Comparison of ENCODE assay signal across 26 cellular contexts in genomic region chr4:138630666-138631065, GRCh38.
"Had no signal": no experiment of that assay in that cellular context is flagged by ENCODE, and none has a peak within 500 bp of the region (broad histone marks: within the 10 kb centered on the region; RNA-seq: fewer than 3 reads in every experiment).

No MANE protein-coding gene starts in this region.

- H3K4me1 Mint-ChIP-seq: immature natural killer cell, memory B cell had no signal

- H3K27ac Mint-ChIP-seq: immature natural killer cell, memory B cell had no signal

- ATAC-seq: foreskin keratinocyte, gastroesophageal sphincter, heart left ventricle, left colon, left lobe of liver, left ventricle myocardium superior had no signal

- H3K4me3 ChIP-seq: coronary artery, dorsolateral prefrontal cortex, esophagus muscularis mucosa, gastroesophageal sphincter, heart left ventricle, hepatocyte, lung had no signal

- H3K4me1 ChIP-seq: esophagus muscularis mucosa, foreskin keratinocyte, gastroesophageal sphincter, heart left ventricle had no signal

- H3K27me3 Mint-ChIP-seq: memory B cell had no signal

- H2AFZ ChIP-seq: hepatocyte had no signal

- DNase-seq: dermis blood vessel endothelial cell; dorsolateral prefrontal cortex; effector CD4-positive, alpha-beta T cell; effector memory CD4-positive, alpha-beta T cell; foreskin keratinocyte; heart left ventricle; hypothalamus; immature natural killer cell; islet precursor cell; kidney; kidney glomerular epithelial cell; left colon; left ventricle myocardium superior; mammary epithelial cell; mesendoderm; midbrain had no signal

- H3K79me2 ChIP-seq: hepatocyte had no signal

- H3K9me3 ChIP-seq: esophagus muscularis mucosa, gastroesophageal sphincter, heart left ventricle had no signal

- H3K27ac ChIP-seq: coronary artery, dorsolateral prefrontal cortex, esophagus muscularis mucosa, foreskin keratinocyte, gastroesophageal sphincter, heart left ventricle, hepatocyte had no signal

- H3K36me3 ChIP-seq: esophagus muscularis mucosa, gastroesophageal sphincter, heart left ventricle had no signal

- H3K4me3 Mint-ChIP-seq: immature natural killer cell, memory B cell had no signal

- H3K4me2 ChIP-seq: hepatocyte had no signal

- H3K36me3 Mint-ChIP-seq: immature natural killer cell, memory B cell had no signal

- H3K27me3 ChIP-seq: dorsolateral prefrontal cortex, esophagus muscularis mucosa, foreskin keratinocyte, gastroesophageal sphincter, heart left ventricle, hepatocyte had no signal

- FAIRE-seq: colon, endothelial cell of umbilical vein, frontal cortex, kidney had no signal
